In the genomic region with DNA sequence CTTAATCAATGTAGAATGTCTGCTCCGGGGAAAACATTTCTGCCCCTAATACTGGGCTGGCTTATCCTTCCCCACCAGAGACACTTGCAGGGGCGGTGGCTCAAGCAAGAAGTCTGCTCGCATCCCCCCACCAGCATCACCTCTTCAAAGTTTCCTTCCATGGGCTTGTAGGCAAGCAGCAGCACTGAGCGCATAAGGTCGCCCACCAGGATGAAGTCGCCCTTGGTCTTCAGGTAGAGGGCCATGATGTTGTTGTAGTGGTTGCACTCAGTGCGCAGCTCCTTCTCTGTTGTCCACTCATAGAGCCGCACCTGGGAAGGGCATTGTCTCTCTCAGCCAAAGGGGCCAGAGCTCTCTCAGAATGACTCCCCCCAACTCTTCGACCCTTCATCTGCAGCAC, we compare ENCODE assay signal across 19 cellular contexts. TPM values are rescaled to one million over a fixed set of nuclear protein-coding genes. Genes with fewer than 3 reads are reported as not detected.
A peak's percentile ranks its signal among the peaks of the same experiment; 100 is the strongest.
DNase-seq lines count a peak whose midpoint lies in the region; ATAC-seq and TF ChIP-seq lines count a peak whose summit lies in the region.
"Had no signal": no experiment of that assay in that cellular context is flagged by ENCODE, and none has a peak within 500 bp of the region (broad histone marks: within the 10 kb centered on the region; RNA-seq: fewer than 3 reads in every experiment).

No MANE protein-coding gene starts in this region.

- no peak for DNase-seq in activated naive CD4-positive, alpha-beta T cell treated with anti-CD3 and anti-CD28 coated beads for 36 hours
- DNase-seq in activated naive CD4-positive, alpha-beta T cell treated with Interleukin-2 at 50 U/mL for 16 hours = no peak
- DNase-seq in osteocyte (ENCODE audit: extremely low spot score, unreplicated experiment) = peak; percentile 62
- DNase-seq in spleen = peak; percentile 11
- no peak for DNase-seq in SHP77 treated with DMSO at 0.1 percent for 48 hours (lab: John Stamatoyannopoulos, UW)
- DNase-seq: AML-193; Caco-2; Calu3; CD4-positive, alpha-beta T cell; CD8-positive, alpha-beta T cell; DMS79 treated with DMSO at 0.1 percent for 48 hours; GF-D8 had no signal

- TF ChIP-seq POLR2A in spleen (IDR thresholded peaks at IDR 0.05) = no peak

- H3K27ac ChIP-seq in spleen = no peak overlapping the region
- H3K27ac ChIP-seq: 22Rv1; A549; BLaER1 treated with 17β-estradiol and CSF1 and Interleukin-3, amounts not matched to agents 10 nM and 100 nM; C4-2B had no signal

- TF ChIP-seq CTCF in osteocyte (IDR thresholded peaks at IDR 0.05) (no peak), spleen (IDR thresholded peaks at IDR 0.05 in 8 of 11, conservative IDR thresholded peaks at IDR 0.05 in 3 of 11) (no peak)

- H3K27ac Mint-ChIP-seq in activated naive CD4-positive, alpha-beta T cell treated with anti-CD3 and anti-CD28 coated beads for 36 hours = peak overlapping the region; percentile 38
- H3K27ac Mint-ChIP-seq in osteocyte (ENCODE audit: unreplicated experiment) = no peak overlapping the region
- H3K27ac Mint-ChIP-seq: B cell; CD4-positive, alpha-beta T cell; CD8-positive, alpha-beta T cell had no signal

- WGBS in spleen, 5 donors = 95 to 96% (median 96%) methylated on average over 9 of the region's 9 CpGs

- no peaks in the 10 kb centered on the region for H3K4me1 ChIP-seq in spleen
- H3K4me1 ChIP-seq: A549 had no signal

- peaks cover 37% of the 10 kb centered on the region for H3K36me3 Mint-ChIP-seq in activated naive CD4-positive, alpha-beta T cell treated with anti-CD3 and anti-CD28 coated beads for 36 hours (ENCODE audit: low read depth)
- H3K36me3 Mint-ChIP-seq in osteocyte (ENCODE audit: unreplicated experiment) = peaks cover 48% of the 10 kb centered on the region

- intact Hi-C loops in activated naive CD4-positive, alpha-beta T cell treated with anti-CD3 and anti-CD28 coated beads for 36 hours (cut with micrococcal nuclease) = no loop called here
- intact Hi-C loops in spleen (cut with DNase I; ENCODE audit: low total_unique reads) = no loop called here

- peaks cover 6 to 100% (median 97%) of the 10 kb centered on the region in 6 donors for H3K36me3 ChIP-seq in spleen

- no peaks in the 10 kb centered on the region for H3K9me3 ChIP-seq in spleen
- H3K9me3 ChIP-seq: A549; BLaER1 treated with 17β-estradiol and CSF1 and Interleukin-3, amounts not matched to agents 10 nM and 100 nM; Caco-2 had no signal

- CTCF ChIA-PET in activated naive CD4-positive, alpha-beta T cell treated with anti-CD3 and anti-CD28 coated beads for 36 hours (lab: Charles Lee) = no interaction called here

- no peaks in the 10 kb centered on the region for H3K9me3 Mint-ChIP-seq in activated naive CD4-positive, alpha-beta T cell treated with anti-CD3 and anti-CD28 coated beads for 36 hours
- H3K9me3 Mint-ChIP-seq in osteocyte (ENCODE audit: unreplicated experiment) = no peaks in the 10 kb centered on the region
- H3K9me3 Mint-ChIP-seq: CD4-positive, alpha-beta T cell; CD8-positive, alpha-beta T cell had no signal

- ATAC-seq in HG02840 (IDR thresholded peaks at IDR 0.05; ENCODE audit: low FRiP score, unreplicated experiment) = no peak
- ATAC-seq: A549; CD8-positive, alpha-beta T cell had no signal

- no peak overlapping the region for H3K4me3 ChIP-seq in spleen
- H3K4me3 ChIP-seq: A549; BLaER1 treated with 17β-estradiol and CSF1 and Interleukin-3, amounts not matched to agents 10 nM and 100 nM had no signal

- H3K4me3 Mint-ChIP-seq in activated naive CD4-positive, alpha-beta T cell treated with anti-CD3 and anti-CD28 coated beads for 36 hours = no peak overlapping the region
- H3K4me3 Mint-ChIP-seq in osteocyte (ENCODE audit: unreplicated experiment) = no peak overlapping the region
- H3K4me3 Mint-ChIP-seq: B cell; CD4-positive, alpha-beta T cell; CD8-positive, alpha-beta T cell had no signal

- H3K27me3 ChIP-seq in spleen (replicated peaks in 1 of 7) = no peaks in the 10 kb centered on the region
- H3K27me3 ChIP-seq: BLaER1 treated with 17β-estradiol and CSF1 and Interleukin-3, amounts not matched to agents 10 nM and 100 nM had no signal

- H3K4me1 Mint-ChIP-seq in activated naive CD4-positive, alpha-beta T cell treated with anti-CD3 and anti-CD28 coated beads for 36 hours (ENCODE audit: low read depth) = peaks cover 8% of the 10 kb centered on the region
- peaks cover 6% of the 10 kb centered on the region for H3K4me1 Mint-ChIP-seq in osteocyte (ENCODE audit: unreplicated experiment)
- H3K4me1 Mint-ChIP-seq: B cell had no signal

- no peaks in the 10 kb centered on the region for H3K27me3 Mint-ChIP-seq in activated naive CD4-positive, alpha-beta T cell treated with anti-CD3 and anti-CD28 coated beads for 36 hours (ENCODE audit: low read depth)
- H3K27me3 Mint-ChIP-seq in osteocyte (ENCODE audit: unreplicated experiment) = no peaks in the 10 kb centered on the region
- H3K27me3 Mint-ChIP-seq: B cell; CD4-positive, alpha-beta T cell had no signal

RNA-seq across cellular contexts. Expression of a gene that starts 8.6 kb away (rescaled TPM):
- total RNA-seq in activated naive CD4-positive, alpha-beta T cell treated with anti-CD3 and anti-CD28 coated beads for 36 hours = 1 to 10 TPM; 6.6 TPM
- total RNA-seq in osteocyte = 8.8 and 10.7 TPM in 2 replicates
- total RNA-seq in spleen = 1 to 10 TPM in 4 of 7 donors, under 1 TPM in 3; 0.23 to 3.2 (median 1.2) TPM
- 1 to 10 TPM in 2 of 3 donors, under 1 TPM in 1; 0.80 to 1.6 (median 1.2) TPM for polyA plus RNA-seq in spleen
- total RNA-seq: A172 had no signal

RNA-seq across cellular contexts. Expression of a gene that starts 29.2 kb away (rescaled TPM):
- total RNA-seq in activated naive CD4-positive, alpha-beta T cell treated with anti-CD3 and anti-CD28 coated beads for 36 hours = 100 to 1,000 TPM; 227 to 236 TPM
- total RNA-seq in osteocyte = 259 and 266 TPM in 2 replicates
- total RNA-seq in spleen = 100 to 1,000 TPM; 118 to 157 (median 151) TPM
- polyA plus RNA-seq in spleen = 10 to 100 TPM; 68.7 to 94.7 (median 83.4) TPM

RNA-seq across cellular contexts. Expression of a gene that starts 29.3 kb away (rescaled TPM):
- 100 to 1,000 TPM; 146 to 154 TPM for total RNA-seq in activated naive CD4-positive, alpha-beta T cell treated with anti-CD3 and anti-CD28 coated beads for 36 hours
- total RNA-seq in osteocyte = 41.7 and 46.3 TPM in 2 replicates
- 10 to 100 TPM; 33.1 to 61.5 (median 36.4) TPM for total RNA-seq in spleen
- polyA plus RNA-seq in spleen = 10 to 100 TPM; 30.6 to 45.3 (median 31.3) TPM

RNA-seq across cellular contexts. Expression of a gene that starts 58.0 kb away (rescaled TPM):
- total RNA-seq in activated naive CD4-positive, alpha-beta T cell treated with anti-CD3 and anti-CD28 coated beads for 36 hours = 10 to 100 TPM; 31.7 to 31.8 TPM
- 49.5 and 57.0 TPM in 2 replicates for total RNA-seq in osteocyte
- 100 to 1,000 TPM in 4 of 7 donors, 10 to 100 TPM in 3; 82.5 to 138 (median 126) TPM for total RNA-seq in spleen
- polyA plus RNA-seq in spleen = 10 to 100 TPM; 62.1 to 79.6 (median 64.6) TPM

RNA-seq across cellular contexts. Expression of a gene that starts 58.4 kb away (rescaled TPM):
- total RNA-seq in activated naive CD4-positive, alpha-beta T cell treated with anti-CD3 and anti-CD28 coated beads for 36 hours = 10 to 100 TPM; 35.6 to 41.4 TPM
- total RNA-seq in osteocyte (49.4 and 51.3 TPM in 2 replicates), spleen (10 to 100 TPM; 26.8 to 52.4 (median 39.0) TPM)
- 10 to 100 TPM; 42.3 to 53.9 (median 49.2) TPM for polyA plus RNA-seq in spleen

Comparison
In these comparisons a context has a peak if more than half of its experiments do, and no peak if none do; other contexts are left out.
1. DNase-seq: peak in osteocyte (single experiment) and spleen (single experiment); none in activated naive CD4-positive, alpha-beta T cell treated with anti-CD3 and anti-CD28 coated beads for 36 hours (single experiment), activated naive CD4-positive, alpha-beta T cell treated with Interleukin-2 at 50 U/mL for 16 hours (single experiment) and SHP77 treated with DMSO at 0.1 percent for 48 hours (single experiment).